Comparison of ENCODE assay signal across 16 cellular contexts in the genomic region with DNA sequence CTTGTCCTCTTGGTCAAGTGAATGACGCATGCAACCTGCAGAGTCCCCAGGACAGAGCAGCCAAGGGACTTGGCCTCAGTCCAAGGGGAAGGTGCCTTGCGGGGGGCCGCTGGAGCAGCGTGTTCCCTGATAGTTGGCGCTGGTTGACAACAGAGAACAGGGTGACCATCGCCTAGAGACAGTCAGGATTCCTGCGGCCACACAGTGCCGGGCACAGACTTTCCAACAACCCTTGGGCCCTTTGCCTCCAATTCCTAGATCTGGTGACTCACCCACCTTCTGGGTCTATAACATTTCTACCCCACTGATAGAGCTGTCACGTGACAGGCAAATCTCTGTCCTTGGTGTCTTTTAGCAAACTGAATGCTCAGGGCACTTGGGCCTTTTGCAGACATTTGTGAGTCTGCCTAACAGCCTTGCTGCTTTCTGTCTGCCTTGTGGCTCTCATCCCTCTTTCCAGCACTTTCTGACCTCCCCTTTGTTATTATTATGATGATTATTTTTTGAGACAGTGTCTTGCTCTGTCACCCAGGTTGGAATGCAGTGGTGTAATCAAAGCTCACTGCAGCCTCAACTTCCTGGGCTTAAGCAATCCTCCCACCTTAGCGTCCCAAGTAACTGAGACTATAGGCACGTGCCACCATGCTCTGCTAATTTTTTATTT. TPM values are rescaled to one million over a fixed set of nuclear protein-coding genes. Genes with fewer than 3 reads are reported as not detected.
"Had no signal": no experiment of that assay in that cellular context is flagged by ENCODE, and none has a peak within 500 bp of the region (broad histone marks: within the 10 kb centered on the region; RNA-seq: fewer than 3 reads in every experiment).

No MANE protein-coding gene starts in this region.

- H3K27ac Mint-ChIP-seq: activated B cell treated with CpG ODN at 0.5 μM for 24 hours; activated naive CD8-positive, alpha-beta T cell; mesothelial cell of epicardium; neural progenitor cell; stimulated activated naive CD8-positive, alpha-beta T cell treated with anti-CD3 and anti-CD28 coated beads, Interleukin-15, Interleukin-2, amounts not matched to agents 100 ng/mL and 50 ng/mL, for 24 hours; T-helper 1 cell treated with Interleukin-12 subunit alpha and Interleukin-12 subunit beta and Interleukin-4 antibody, amounts not matched to agents 30 μg/mL and 1 μg/mL, for 36 hours had no signal

- H3K36me3 Mint-ChIP-seq: activated naive CD8-positive, alpha-beta T cell had no signal

- H3K27me3 Mint-ChIP-seq: activated B cell treated with CpG ODN at 0.5 μM for 24 hours; activated naive CD8-positive, alpha-beta T cell; stimulated activated naive CD8-positive, alpha-beta T cell treated with anti-CD3 and anti-CD28 coated beads, Interleukin-15, Interleukin-2, amounts not matched to agents 100 ng/mL and 50 ng/mL, for 24 hours had no signal

- ATAC-seq: pancreas had no signal

- H3K9me3 Mint-ChIP-seq: activated B cell treated with CpG ODN at 0.5 μM for 24 hours; mesothelial cell of epicardium; neural progenitor cell; stimulated activated naive CD8-positive, alpha-beta T cell treated with anti-CD3 and anti-CD28 coated beads, Interleukin-15, Interleukin-2, amounts not matched to agents 100 ng/mL and 50 ng/mL, for 24 hours; T-helper 1 cell treated with Interleukin-12 subunit alpha and Interleukin-12 subunit beta and Interleukin-4 antibody, amounts not matched to agents 30 μg/mL and 1 μg/mL, for 36 hours had no signal

- H3K9me3 ChIP-seq: pancreas had no signal

- H3K4me1 ChIP-seq: neural progenitor cell, pancreas had no signal

- H3K27ac ChIP-seq: coronary artery, neural progenitor cell, pancreas had no signal

- H3K36me3 ChIP-seq: neural progenitor cell had no signal

- H3K4me3 ChIP-seq: coronary artery, neural progenitor cell, pancreas had no signal

- H3K4me1 Mint-ChIP-seq: activated B cell treated with CpG ODN at 0.5 μM for 24 hours, mesothelial cell of epicardium, neural progenitor cell had no signal

- DNase-seq: activated B cell treated with CpG ODN at 0.5 μM for 24 hours; activated CD4-positive, alpha-beta T cell treated with anti-CD3 and anti-CD28 coated beads, Interleukin-2, amount 50 U/mL, for 1 hour; activated gamma-delta T cell; activated T-cell treated with anti-CD3 and anti-CD28 coated beads, Interleukin-2, amount 50 U/mL, for 1 hour; aorta; effector CD8-positive, alpha-beta T cell; kidney glomerular epithelial cell; stimulated activated CD4-positive, alpha-beta T cell treated with anti-CD3 and anti-CD28 coated beads, Interleukin-4, amount 100 ng/mL, for 24 hours had no signal

- H3K4me3 Mint-ChIP-seq: activated B cell treated with CpG ODN at 0.5 μM for 24 hours; activated naive CD8-positive, alpha-beta T cell; mesothelial cell of epicardium; neural progenitor cell; stimulated activated naive CD8-positive, alpha-beta T cell treated with anti-CD3 and anti-CD28 coated beads, Interleukin-15, Interleukin-2, amounts not matched to agents 100 ng/mL and 50 ng/mL, for 24 hours; T-helper 1 cell treated with Interleukin-12 subunit alpha and Interleukin-12 subunit beta and Interleukin-4 antibody, amounts not matched to agents 30 μg/mL and 1 μg/mL, for 36 hours had no signal

RNA-seq across cellular contexts. Expression of gene NTN3, which starts 23.0 kb away (rescaled TPM):
- total RNA-seq: activated B cell treated with CpG ODN at 0.5 μM for 24 hours, myocyte had no signal
